In the genomic region with DNA sequence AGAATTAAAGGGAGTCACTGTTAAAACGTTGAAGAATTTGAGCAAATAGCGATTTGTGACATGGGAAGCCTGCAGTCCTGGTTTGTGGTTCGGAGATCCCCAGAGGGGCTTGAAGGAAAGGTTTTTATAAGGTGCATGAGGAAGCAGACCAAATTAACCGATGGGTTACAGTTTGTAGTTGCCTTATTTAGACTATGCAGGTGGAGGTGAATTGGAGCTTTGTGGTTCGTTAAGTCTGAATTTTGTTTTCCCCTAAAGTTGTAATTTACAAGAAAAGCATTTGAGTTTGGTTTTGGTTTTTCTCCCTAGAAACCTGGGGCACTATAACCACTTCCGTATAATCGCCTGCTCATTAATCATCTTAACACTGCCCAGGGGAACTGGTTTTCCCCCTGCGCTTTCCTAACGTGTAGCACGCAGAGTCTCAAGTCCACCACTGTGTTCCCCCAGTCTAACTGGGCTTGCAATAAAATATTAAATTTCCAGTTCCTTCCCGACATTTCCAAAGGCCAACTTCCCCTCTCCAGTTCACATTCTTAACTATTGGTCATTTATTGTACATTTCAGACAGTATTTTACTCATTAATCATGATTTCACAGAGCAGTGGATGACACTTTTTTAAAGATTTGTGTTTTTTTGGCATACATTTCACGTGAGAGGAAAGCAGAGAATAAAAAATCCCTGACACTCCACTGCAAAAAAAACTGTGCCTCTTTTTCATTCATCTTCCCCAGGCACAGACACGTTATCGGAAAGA, we compare ENCODE assay signal across 8 cellular contexts. TPM values are rescaled to one million over a fixed set of nuclear protein-coding genes. Genes with fewer than 3 reads are reported as not detected.
DNase-seq lines count a peak whose midpoint lies in the region; TF ChIP-seq lines count a peak whose summit lies in the region.

No MANE protein-coding gene starts in this region.

- no peaks in the 10 kb centered on the region for H3K27me3 ChIP-seq in H9 (ENCODE audit: insufficient read depth, low read length)

- no peak overlapping the region for H2BK120ac ChIP-seq in H9 (ENCODE audit: low read depth, low read length, poor library complexity, severe bottlenecking)

- peak overlapping the region; percentile 96 for H3K4me3 Mint-ChIP-seq in H9
- H3K4me3 Mint-ChIP-seq in osteocyte (ENCODE audit: unreplicated experiment), result peak overlapping the region; percentile 96

- H3K4me1 Mint-ChIP-seq in H9 (peaks cover 12 to 16% of the 10 kb centered on the region in 2 experiments), osteocyte (ENCODE audit: unreplicated experiment) (peaks cover 44% of the 10 kb centered on the region)

- no peak overlapping the region for H2BK15ac ChIP-seq in H9 (ENCODE audit: low read depth, low read length)

- no peak overlapping the region for H2AFZ ChIP-seq in H9 (ENCODE audit: low read length)

- no peak overlapping the region for H4K91ac ChIP-seq in H9 (ENCODE audit: insufficient read length, low read depth, low read length)

- H3K23me2 ChIP-seq in H9 (ENCODE audit: insufficient read length, low read depth, low read length, poor library complexity, severe bottlenecking), result no peaks in the 10 kb centered on the region

- WGBS in H9 (ENCODE audit: extremely low coverage, insufficient read length, low lambda C conversion rate), result no CpG with 5 or more reads among the region's 14 CpGs

- TF ChIP-seq CTCF in H9 (conservative IDR thresholded peaks at IDR 0.05), result no peak
- TF ChIP-seq CTCF in fibroblast of pulmonary artery (IDR thresholded peaks at IDR 0.05; ENCODE audit: low read length, missing control alignments), result no peak
- TF ChIP-seq CTCF in osteocyte (IDR thresholded peaks at IDR 0.05), result no peak

- peak overlapping the region; percentile 74 for H3K4me2 ChIP-seq in H9 (ENCODE audit: insufficient read depth, insufficient read length, low read length)

- peaks cover 2% of the 10 kb centered on the region for H4K20me1 ChIP-seq in H9 (ENCODE audit: control insufficient read depth, insufficient read depth, insufficient read length)

- peak overlapping the region; percentile 90; the same call in 1 of the 2 replicates for H3K14ac ChIP-seq in H9 (ENCODE audit: insufficient read depth, low read length)

- H3K23ac ChIP-seq in H9 (ENCODE audit: insufficient read length, low read depth, low read length), result no peak overlapping the region

- no peak overlapping the region for H4K5ac ChIP-seq in H9 (ENCODE audit: insufficient read length, low read depth, low read length)

- H2BK12ac ChIP-seq in H9 (ENCODE audit: insufficient read length, low read depth, low read length), result no peak overlapping the region

- H3K79me1 ChIP-seq in H9 (ENCODE audit: insufficient read depth, low read depth, low read length, poor library complexity, severe bottlenecking), result no peaks in the 10 kb centered on the region

- peaks cover 0 to 24% of the 10 kb centered on the region in 2 experiments; a peak in 3 of 5 replicates for H3K9me3 Mint-ChIP-seq in H9
- no peaks in the 10 kb centered on the region for H3K9me3 Mint-ChIP-seq in osteocyte (ENCODE audit: unreplicated experiment)

- H2BK5ac ChIP-seq in H9 (ENCODE audit: insufficient read length, low read length), result no peak overlapping the region

- no peak overlapping the region for H3K56ac ChIP-seq in H9 (ENCODE audit: insufficient read length, low read depth, low read length)

- H3K79me2 ChIP-seq in H9 (ENCODE audit: insufficient read depth, low read length), result peaks cover 22% of the 10 kb centered on the region; the same call in 1 of the 2 replicates

- peak overlapping the region; percentile 95 for H3K4me3 ChIP-seq in fibroblast of pulmonary artery (replicated peaks; ENCODE audit: low read depth, low read length)

- no peak overlapping the region for H3T11ph ChIP-seq in H9 (ENCODE audit: low read length)

- DNase-seq in activated T-cell treated with anti-CD3 and anti-CD28 coated beads for 24 hours (ENCODE audit: low read depth) (peak; percentile 40), activated T-cell treated with anti-CD3 and anti-CD28 coated beads for 4 hours (no peak), H9 (no peak), MV-4-11 (lab: John Stamatoyannopoulos, UW) (peak; percentile 82), fibroblast of pulmonary artery (ENCODE audit: low read depth) (peak; percentile 50), osteocyte (ENCODE audit: extremely low spot score, unreplicated experiment) (no peak), Ammon's horn (ENCODE audit: low spot score) (no peak)
- DNase-seq in activated CD4-positive, alpha-beta T cell treated with anti-CD3 and anti-CD28 coated beads, Interleukin-2, amount 50 U/mL, for 4 hours, result peak; percentile 39 to 45

- no peaks in the 10 kb centered on the region for H3K9me3 ChIP-seq in H9 (ENCODE audit: control insufficient read depth, low read depth, low read length)

- H3K36me3 Mint-ChIP-seq in H9 (ENCODE audit: insufficient read depth in 1 of 3, low read depth in 3 of 3) (peaks cover 4 to 33% (median 21%) of the 10 kb centered on the region in 3 experiments), osteocyte (ENCODE audit: unreplicated experiment) (peaks cover 4% of the 10 kb centered on the region)

- H2BK20ac ChIP-seq in H9 (ENCODE audit: low read depth, low read length, poor library complexity, severe bottlenecking), result no peak overlapping the region

- H3K27me3 Mint-ChIP-seq in H9 (ENCODE audit: low read depth) (peaks cover 11% of the 10 kb centered on the region), osteocyte (ENCODE audit: unreplicated experiment) (no peaks in the 10 kb centered on the region)

- H3K27ac ChIP-seq in H9 (ENCODE audit: insufficient read length, low read depth, low read length), result no peak overlapping the region

- H3K27ac Mint-ChIP-seq in H9 (peak overlapping the region in 2 of 3 experiments; percentile 79 to 94; a peak in 4 of 7 replicates), osteocyte (ENCODE audit: unreplicated experiment) (peak overlapping the region; percentile 98)

- no peak overlapping the region for H4K8ac ChIP-seq in H9 (replicated peaks; ENCODE audit: insufficient read length, low read depth, low read length)

- H2AK5ac ChIP-seq in H9 (ENCODE audit: insufficient read length, low read length), result no peak overlapping the region

- H3K4ac ChIP-seq in H9 (ENCODE audit: low read depth, low read length), result no peak overlapping the region

- H3K18ac ChIP-seq in H9 (ENCODE audit: insufficient read length, low read depth, low read length), result no peak overlapping the region

- H3K4me1 ChIP-seq in H9 (ENCODE audit: insufficient read depth, low read length), result 0 out of 2 replicates have a peak, but pooled peaks cover 4% of the 10 kb centered on the region

- H3K9ac ChIP-seq in H9 (ENCODE audit: extremely low read depth, insufficient read length, low read length), result peak overlapping the region; percentile 91

RNA-seq across cellular contexts. Expression of a gene that starts 0.9 kb away (rescaled TPM):
- total RNA-seq in H9 (2021) (32.8 and 36.1 TPM in 2 replicates), osteocyte (6.2 and 9.5 TPM in 2 replicates)

Comparison
In these comparisons a context has a peak if more than half of its experiments do, and no peak if none do; other contexts are left out.
1. DNase-seq: peak in activated T-cell treated with anti-CD3 and anti-CD28 coated beads for 24 hours (single experiment), MV-4-11 (single experiment), activated CD4-positive, alpha-beta T cell treated with anti-CD3 and anti-CD28 coated beads, Interleukin-2, amount 50 U/mL, for 4 hours (2 of 2) and fibroblast of pulmonary artery (single experiment); none in activated T-cell treated with anti-CD3 and anti-CD28 coated beads for 4 hours (single experiment), H9 (single experiment), osteocyte (single experiment) and Ammon's horn (single experiment).